ENCODE assay signal across 11 cellular contexts in genomic region chrX:123129805-123130204, GRCh38. TPM values are rescaled to one million over a fixed set of nuclear protein-coding genes. Genes with fewer than 3 reads are reported as not detected.
"Had no signal": no experiment of that assay in that cellular context is flagged by ENCODE, and none has a peak within 500 bp of the region (broad histone marks: within the 10 kb centered on the region; RNA-seq: fewer than 3 reads in every experiment).

No MANE protein-coding gene starts in this region.

RNA-seq across cellular contexts. Expression of gene GRIA3, which starts 54.3 kb away (rescaled TPM):
- total RNA-seq: activated B cell treated with CpG ODN at 0.5 μM for 24 hours; activated CD4-positive, alpha-beta memory T cell treated with anti-CD3 and anti-CD28 coated beads for 36 hours; activated CD4-positive, alpha-beta memory T cell treated with anti-CD3 and anti-CD28 coated beads, Interleukin-2, amount 10 ng/mL, durations not matched to agents 7 days and 5 days; activated CD4-positive, alpha-beta T cell treated with anti-CD3 and anti-CD28 coated beads for 36 hours; activated CD8-positive, alpha-beta memory T cell treated with anti-CD3 and anti-CD28 coated beads for 36 hours; activated CD8-positive, alpha-beta memory T cell treated with anti-CD3 and anti-CD28 coated beads, Interleukin-2, amount 10 ng/mL, durations not matched to agents 7 days and 5 days; activated CD8-positive, alpha-beta T cell treated with anti-CD3 and anti-CD28 coated beads for 36 hours; activated CD8-positive, alpha-beta T cell treated with anti-CD3 and anti-CD28 coated beads, Interleukin-2, amount 10 ng/mL, durations not matched to agents 7 days and 5 days; activated T-cell treated with anti-CD3 and anti-CD28 coated beads, Interleukin-2, amount 50 U/mL, for 4 hours; T-helper 1 cell treated with Interleukin-12 subunit alpha and Interleukin-12 subunit beta and Interleukin-4 antibody, amounts not matched to agents 30 ng/mL and 1 ng/mL, for 36 hours; T-helper 2 cell treated with Interferon-gamma antibody and Interleukin-4, amounts not matched to agents 100 ng/mL and 5 ng/mL, for 36 hours had no signal
